Comparison of ENCODE assay signal across 8 cellular contexts in genomic region chr15:76139368-76140068, GRCh38.
A peak's percentile ranks its signal among the peaks of the same experiment; 100 is the strongest.
DNase-seq lines count a peak whose midpoint lies in the region; ATAC-seq and TF ChIP-seq lines count a peak whose summit lies in the region.

No MANE protein-coding gene starts in this region.

- ATAC-seq in GM18867 (IDR thresholded peaks at IDR 0.05; ENCODE audit: unreplicated experiment), result peak; percentile 73
- peak; percentile 88 for ATAC-seq in left ventricle myocardium superior
- ATAC-seq in HG03025 (IDR thresholded peaks at IDR 0.05; ENCODE audit: low FRiP score, unreplicated experiment), result no peak

- peak; percentile 95 for TF ChIP-seq CTCF in AG09319 (IDR thresholded peaks at IDR 0.05; ENCODE audit: low read depth, low read length)
- peak; percentile 94 for TF ChIP-seq CTCF in LNCaP clone FGC (IDR thresholded peaks at IDR 0.05; ENCODE audit: control insufficient read depth, extremely low read depth, insufficient read depth)

- H3K4me3 ChIP-seq in LNCaP clone FGC (ENCODE audit: low read depth, low read length), result no peak overlapping the region

- peak; percentile 31 for DNase-seq in AG09319 (ENCODE audit: extremely low read depth, low read depth)
- DNase-seq in LNCaP clone FGC (ENCODE audit: low read depth), result no peak
- DNase-seq in SKM-1 treated with dmso at 0.1 percent for 144 hours (lab: John Stamatoyannopoulos, UW; ENCODE audit: unreplicated experiment), result peak; percentile 69
- peak; percentile 62 for DNase-seq in activated naive CD8-positive, alpha-beta T cell treated with anti-CD3 and anti-CD28 coated beads, Interleukin-2, amount 50 U/mL, for 16 hours (ENCODE audit: low read depth, low spot score)
- DNase-seq in left ventricle myocardium superior, result peak; percentile 64
- peak; percentile 31 for DNase-seq in putamen (ENCODE audit: low spot score)

- intact Hi-C loops in left ventricle myocardium superior (cut with micrococcal nuclease), result loop anchor here (5.0 kb wide), 1 partner anchor 77 kb away; no protein-coding TSS in a partner anchor
